8 cellular contexts compared by ENCODE assay signal in the genomic region with DNA sequence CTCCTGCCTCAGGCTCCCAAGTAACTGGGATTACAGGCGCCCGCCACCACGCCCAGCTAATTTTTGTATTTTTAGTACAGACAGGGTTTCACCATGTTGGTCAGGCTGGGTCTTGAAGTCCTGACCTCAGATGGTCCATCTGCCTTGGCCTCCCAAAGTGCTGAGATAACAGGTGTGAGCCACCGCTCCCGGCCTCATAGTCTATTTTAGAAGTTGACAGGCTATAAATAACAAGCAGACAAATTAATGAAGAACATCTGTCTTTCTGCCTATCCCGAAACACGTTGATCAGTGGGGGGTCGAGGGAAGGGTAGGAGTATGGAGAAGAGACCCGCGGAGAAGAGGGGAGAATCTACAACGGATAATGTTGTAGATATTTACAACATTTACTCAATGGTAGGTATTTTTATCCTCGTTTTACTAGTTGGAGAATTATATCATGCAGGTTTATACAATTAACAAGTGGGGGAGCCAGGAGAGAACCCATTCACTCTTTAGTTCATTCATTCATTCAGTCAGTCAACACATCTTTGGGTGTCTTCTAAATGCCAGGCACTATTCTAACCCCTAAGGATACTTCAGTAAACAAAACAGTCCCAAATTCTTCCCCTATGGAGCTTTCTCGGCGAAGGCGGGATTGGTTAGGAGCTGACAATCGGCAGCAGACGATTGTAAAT. TPM values are rescaled to one million over a fixed set of nuclear protein-coding genes. Genes with fewer than 3 reads are reported as not detected.
DNase-seq lines count a peak whose midpoint lies in the region; ATAC-seq, FAIRE-seq and TF ChIP-seq lines count a peak whose summit lies in the region.

No MANE protein-coding gene starts in this region.

- H3K27ac ChIP-seq in coronary artery = peak overlapping the region; percentile 87 to 92
- peak overlapping the region in 1 of 4 donors; percentile 94 for H3K27ac ChIP-seq in pancreas

- 41 to 43% methylated on average over 17 of the region's 17 CpGs for WGBS in pancreas, 2 donors

- H3K27me3 ChIP-seq in pancreas = no peaks in the 10 kb centered on the region

- no peak for DNase-seq in GM12864 (ENCODE audit: low read depth)
- peak; percentile 26 for DNase-seq in LHCN-M2 (ENCODE audit: low read depth)
- DNase-seq in coronary artery (ENCODE audit: low spot score) = no peak
- DNase-seq in pancreas = no peak
- no peak for DNase-seq in HTR-8/SVneo (ENCODE audit: insufficient read length, low spot score)
- DNase-seq in MV-4-11 (lab: John Stamatoyannopoulos, UW) = no peak
- DNase-seq in hippocampal formation (lab: John Stamatoyannopoulos, UW) = no peak

- H3K36me3 ChIP-seq in pancreas = no peaks in the 10 kb centered on the region

- TF ChIP-seq CTCF in GM12864 (IDR thresholded peaks at IDR 0.05; ENCODE audit: low read depth, low read length, missing control alignments) = no peak
- TF ChIP-seq CTCF in coronary artery (IDR thresholded peaks at IDR 0.05) = no peak
- TF ChIP-seq CTCF in pancreas (IDR thresholded peaks at IDR 0.05) = no peak

- no peak for ATAC-seq in pancreas
- ATAC-seq in GM19324 (IDR thresholded peaks at IDR 0.05; ENCODE audit: low FRiP score, unreplicated experiment) = no peak

- H3K4me3 ChIP-seq in GM12864 (ENCODE audit: low read depth, low read length) (peak overlapping the region; percentile 49), coronary artery (peak overlapping the region; percentile 86), pancreas (peak overlapping the region in 3 of 4 donors; percentile 57 to 97 (median 91))

- H3K4me1 ChIP-seq in pancreas = peaks cover 0 to 14% (median 4%) of the 10 kb centered on the region in 3 donors

- FAIRE-seq in pancreas (lab: Jason Lieb, UNC) (no peak), HTR-8/SVneo (lab: Jason Lieb, UNC) (no peak)

- intact Hi-C loops in pancreas (cut with DNase I) = no loop called here

- H3K9me3 ChIP-seq in pancreas = no peaks in the 10 kb centered on the region

RNA-seq across cellular contexts. Expression of a gene that starts 0.5 kb away (rescaled TPM):
- total RNA-seq in LHCN-M2 (2014; rRNA removed) (3.7 and 5.8 TPM in 2 replicates), pancreas (10 to 100 TPM in 2 of 6 donors, 1 to 10 TPM in 4; 4.0 to 26.8 (median 7.9) TPM)
- polyA plus RNA-seq in LHCN-M2 (2012) = 6.8 TPM
- 1 to 10 TPM; 7.8 to 8.2 TPM for polyA plus RNA-seq in pancreas

RNA-seq across cellular contexts. Expression of a gene that starts 36.9 kb away (rescaled TPM):
- total RNA-seq in LHCN-M2 (2014; rRNA removed) = 38.5 and 40.7 TPM in 2 replicates
- 31.3 TPM for polyA plus RNA-seq in LHCN-M2 (2012)
- 10 to 100 TPM; 11.9 to 25.1 (median 14.8) TPM for total RNA-seq in pancreas
- 10 to 100 TPM; 12.2 to 14.8 TPM for polyA plus RNA-seq in pancreas
